In genomic region chr5:43065384-43066230, GRCh38 we compare ENCODE assay signal across 8 cellular contexts.
DNase-seq lines count a peak whose midpoint lies in the region; ATAC-seq and TF ChIP-seq lines count a peak whose summit lies in the region.

No MANE protein-coding gene starts in this region.

- peak; percentile 26 for ATAC-seq in SK-N-SH treated with all-trans-retinoic acid at 6 μM for 48 hours

- no peak for TF ChIP-seq CTCF in retinal pigment epithelial cell (conservative IDR thresholded peaks at IDR 0.05; ENCODE audit: low read depth, low read length)

- peak; percentile 54 for DNase-seq in SIG-M5 treated with dmso at 0.1 percent for 504 hours (lab: John Stamatoyannopoulos, UW; ENCODE audit: unreplicated experiment)
- no peak for DNase-seq in SIG-M5 (lab: John Stamatoyannopoulos, UW)
- peak; percentile 56 for DNase-seq in HS-27A (ENCODE audit: low read depth)
- DNase-seq in hippocampal formation (lab: John Stamatoyannopoulos, UW), result peak; percentile 54 to 62
- no peak for DNase-seq in retinal pigment epithelial cell (ENCODE audit: low read depth)
- no peak for DNase-seq in COLO829 (ENCODE audit: low spot score)

- H3K4me3 ChIP-seq in retinal pigment epithelial cell (ENCODE audit: low read length), result peak overlapping the region; percentile 68

- peak overlapping the region; percentile 97 for H3K27ac ChIP-seq in angular gyrus (ENCODE audit: low read depth, low read length)

TF ChIP-seq in SK-N-SH treated with all-trans-retinoic acid at 6 μM for 48 hours, 23 proteins besides CTCF, POLR2A, EP300 and RAD21:
- TF ChIP-seq ZNF565 (CRISPR knock-in tag; conservative IDR thresholded peaks at IDR 0.05; ENCODE audit: low read depth), result no peak
- TF ChIP-seq ZNF8 (CRISPR knock-in tag; IDR thresholded peaks at IDR 0.05), result peak; percentile 16; the same call in 1 of the 2 replicates
- TF ChIP-seq GLIS3 (CRISPR knock-in tag; IDR thresholded peaks at IDR 0.05), result no peak

Comparison
In these comparisons a context has a peak if more than half of its experiments do, and no peak if none do; other contexts are left out.
1. DNase-seq: peak in SIG-M5 treated with dmso at 0.1 percent for 504 hours (single experiment), HS-27A (single experiment) and hippocampal formation (2 of 2); none in SIG-M5 (single experiment), retinal pigment epithelial cell (single experiment) and COLO829 (single experiment).